ENCODE assay signal across 22 cellular contexts in genomic region chrX:107726809-107727534, GRCh38. TPM values are rescaled to one million over a fixed set of nuclear protein-coding genes. Genes with fewer than 3 reads are reported as not detected.
DNase-seq lines count a peak whose midpoint lies in the region; ATAC-seq, FAIRE-seq and TF ChIP-seq lines count a peak whose summit lies in the region.
"Had no signal": no experiment of that assay in that cellular context is flagged by ENCODE, and none has a peak within 500 bp of the region (broad histone marks: within the 10 kb centered on the region; RNA-seq: fewer than 3 reads in every experiment).

No MANE protein-coding gene starts in this region.

- ATAC-seq in right lobe of liver = peak; percentile 54 to 69 (median 59)
- ATAC-seq: activated CD8-positive, alpha-beta T cell treated with anti-CD3 and anti-CD28 coated beads for 36 hours had no signal

- H3K4me1 ChIP-seq in astrocyte (ENCODE audit: insufficient read depth, low read length) = peaks cover 6% of the 10 kb centered on the region
- peaks cover 0 to 57% (median 15%) of the 10 kb centered on the region in 4 donors for H3K4me1 ChIP-seq in right lobe of liver
- H3K4me1 ChIP-seq in uterus = peaks cover 4% of the 10 kb centered on the region in 2 donors
- H3K4me1 ChIP-seq in CD4-positive, alpha-beta memory T cell (ENCODE audit: insufficient read depth, low read length) = no peaks in the 10 kb centered on the region

- peaks cover under 1% of the 10 kb centered on the region for H3K27me3 Mint-ChIP-seq in astrocyte (ENCODE audit: low read depth, unreplicated experiment)
- no peaks in the 10 kb centered on the region for H3K27me3 Mint-ChIP-seq in CD4-positive, alpha-beta memory T cell
- H3K27me3 Mint-ChIP-seq: activated CD8-positive, alpha-beta T cell treated with anti-CD3 and anti-CD28 coated beads for 36 hours had no signal

- DNase-seq in NCI-H748 (lab: John Stamatoyannopoulos, UW; ENCODE audit: unreplicated experiment) (peak; percentile 45), NCI-H748 treated with DMSO at 0.1 percent for 48 hours (lab: John Stamatoyannopoulos, UW) (no peak), astrocyte (ENCODE audit: low read depth) (no peak), right lobe of liver (no peak), uterus (no peak), epidermal melanocyte (ENCODE audit: insufficient read length, low spot score) (no peak), GM10266 (ENCODE audit: extremely low spot score) (no peak)
- no peak for DNase-seq in CD4-positive, alpha-beta memory T cell
- DNase-seq: activated CD8-positive, alpha-beta T cell treated with anti-CD3 and anti-CD28 coated beads for 36 hours; COR-L47; endodermal cell; foreskin melanocyte; GDM1; KG1; mesendoderm; NCI-H1417; NCI-H226; stimulated activated CD4-positive, alpha-beta T cell treated with anti-CD3 and anti-CD28 coated beads, Interleukin-4, amount 100 ng/mL, for 24 hours; WERI-Rb-1 had no signal

- FAIRE-seq in astrocyte (lab: Jason Lieb, UNC) = peak; percentile 89

- H3K4me2 ChIP-seq in astrocyte (ENCODE audit: low read length) = no peak overlapping the region

- CTCF ChIA-PET in CD4-positive, alpha-beta memory T cell (lab: Charles Lee; ENCODE audit: partially characterized antibody) = interaction anchor here (2.2 to 2.3 kb wide), 2 partner anchors 54 to 67 kb away, joined by 6 to 8 read pairs; no protein-coding TSS in a partner anchor

- H2AFZ ChIP-seq in astrocyte (ENCODE audit: low read depth, low read length) = no peak overlapping the region

- H3K9ac ChIP-seq in astrocyte (ENCODE audit: low read length) = no peak overlapping the region

- WGBS in right lobe of liver (ENCODE audit: insufficient coverage, low coverage, low lambda C conversion rate, missing lambda C conversion rate) = 21% methylated on average over 6 of the region's 9 CpGs

- intact Hi-C loops in right lobe of liver (cut with DNase I) = no loop called here
- intact Hi-C loops in uterus (cut with DNase I; ENCODE audit: low total_unique reads) = no loop called here
- intact Hi-C loops in CD4-positive, alpha-beta memory T cell (cut with micrococcal nuclease) = no loop called here

- no peak for TF ChIP-seq CTCF in astrocyte (IDR thresholded peaks at IDR 0.05; ENCODE audit: insufficient read depth, low read depth, low read length)
- no peak for TF ChIP-seq CTCF in right lobe of liver (IDR thresholded peaks at IDR 0.05)
- TF ChIP-seq CTCF in uterus (IDR thresholded peaks at IDR 0.05) = no peak
- no peak for TF ChIP-seq CTCF in GM10266 (IDR thresholded peaks at IDR 0.05; ENCODE audit: control insufficient read depth, insufficient read depth, low read depth, missing control alignments)

- H3K4me3 ChIP-seq in astrocyte (ENCODE audit: insufficient read depth, low read depth, low read length) (no peak overlapping the region), right lobe of liver (no peak overlapping the region), uterus (no peak overlapping the region)
- no peak overlapping the region for H3K4me3 ChIP-seq in CD4-positive, alpha-beta memory T cell (ENCODE audit: low read length in 2 of 2)
- H3K4me3 ChIP-seq: thoracic aorta had no signal

- H3K36me3 Mint-ChIP-seq in astrocyte (ENCODE audit: low read depth, unreplicated experiment) = no peaks in the 10 kb centered on the region
- no peaks in the 10 kb centered on the region for H3K36me3 Mint-ChIP-seq in CD4-positive, alpha-beta memory T cell

- H3K36me3 ChIP-seq in astrocyte (ENCODE audit: insufficient read depth, low read length) = no peaks in the 10 kb centered on the region
- H3K36me3 ChIP-seq in right lobe of liver = no peaks in the 10 kb centered on the region
- no peaks in the 10 kb centered on the region for H3K36me3 ChIP-seq in uterus
- H3K36me3 ChIP-seq in CD4-positive, alpha-beta memory T cell (ENCODE audit: insufficient read depth, low read length) = no peaks in the 10 kb centered on the region
- H3K36me3 ChIP-seq: thoracic aorta, WERI-Rb-1 had no signal

- H4K20me1 ChIP-seq in astrocyte (ENCODE audit: insufficient read depth, low read length) = no peaks in the 10 kb centered on the region

- H3K27me3 ChIP-seq in astrocyte (ENCODE audit: insufficient read depth, low read length) (no peaks in the 10 kb centered on the region), right lobe of liver (no peaks in the 10 kb centered on the region), uterus (no peaks in the 10 kb centered on the region)
- no peaks in the 10 kb centered on the region for H3K27me3 ChIP-seq in CD4-positive, alpha-beta memory T cell (ENCODE audit: insufficient read depth, low read length)

- no peaks in the 10 kb centered on the region for H3K9me3 ChIP-seq in astrocyte (ENCODE audit: insufficient read depth, low read depth, low read length)
- H3K9me3 ChIP-seq in right lobe of liver = no peaks in the 10 kb centered on the region
- H3K9me3 ChIP-seq in uterus = no peaks in the 10 kb centered on the region
- H3K9me3 ChIP-seq in CD4-positive, alpha-beta memory T cell (ENCODE audit: control insufficient read depth in 1 of 2, low read length in 2 of 2) = no peaks in the 10 kb centered on the region
- H3K9me3 ChIP-seq: thoracic aorta had no signal

- no peak for TF ChIP-seq POLR2A in right lobe of liver (IDR thresholded peaks at IDR 0.05)
- no peak for TF ChIP-seq POLR2A in uterus (IDR thresholded peaks at IDR 0.05)

- no peaks in the 10 kb centered on the region for H3K79me2 ChIP-seq in astrocyte (ENCODE audit: insufficient read depth, low read length)

- no peak overlapping the region for H3K4me3 Mint-ChIP-seq in astrocyte (ENCODE audit: unreplicated experiment)
- no peak overlapping the region for H3K4me3 Mint-ChIP-seq in CD4-positive, alpha-beta memory T cell
- H3K4me3 Mint-ChIP-seq: activated CD8-positive, alpha-beta T cell treated with anti-CD3 and anti-CD28 coated beads for 36 hours; endodermal cell had no signal

- POLR2A ChIA-PET in CD4-positive, alpha-beta memory T cell (lab: Charles Lee; ENCODE audit: partially characterized antibody) = interaction anchor here (1.2 to 1.4 kb wide), 3 partner anchors 10 to 53 kb away, joined by 3 to 6 read pairs (median 5); no protein-coding TSS in a partner anchor

- H3K27ac Mint-ChIP-seq in astrocyte (ENCODE audit: unreplicated experiment) = no peak overlapping the region
- H3K27ac Mint-ChIP-seq in CD4-positive, alpha-beta memory T cell = no peak overlapping the region
- H3K27ac Mint-ChIP-seq: activated CD8-positive, alpha-beta T cell treated with anti-CD3 and anti-CD28 coated beads for 36 hours; endodermal cell had no signal

- H3K27ac ChIP-seq in astrocyte (ENCODE audit: low read depth, low read length) = no peak overlapping the region
- H3K27ac ChIP-seq in right lobe of liver = peak overlapping the region in 2 of 3 donors; percentile 66 to 76
- H3K27ac ChIP-seq in uterus = peak overlapping the region; percentile 23 to 74
- H3K27ac ChIP-seq in CD4-positive, alpha-beta memory T cell (ENCODE audit: low read depth, low read length) = no peak overlapping the region
- H3K27ac ChIP-seq: WERI-Rb-1 had no signal

- H3K4me1 Mint-ChIP-seq in astrocyte (ENCODE audit: low read depth, unreplicated experiment) = peaks cover 24% of the 10 kb centered on the region
- H3K4me1 Mint-ChIP-seq in CD4-positive, alpha-beta memory T cell = peaks cover 0 to 2% (median under 1%) of the 10 kb centered on the region in 4 donors

- no peaks in the 10 kb centered on the region for H3K9me3 Mint-ChIP-seq in astrocyte (ENCODE audit: unreplicated experiment)
- H3K9me3 Mint-ChIP-seq in CD4-positive, alpha-beta memory T cell = no peaks in the 10 kb centered on the region
- H3K9me3 Mint-ChIP-seq: activated CD8-positive, alpha-beta T cell treated with anti-CD3 and anti-CD28 coated beads for 36 hours had no signal

RNA-seq across cellular contexts. Expression of gene TSC22D3, which starts 48.6 kb away (rescaled TPM):
- total RNA-seq in astrocyte = 30.7 and 35.4 TPM in 2 replicates
- 100 to 1,000 TPM in 2 of 6 experiments, 10 to 100 TPM in 3, 1 to 10 TPM in 1; 7.4 to 118 (median 60.3) TPM for total RNA-seq in right lobe of liver
- total RNA-seq in uterus = 100 to 1,000 TPM; 101 to 786 (median 475) TPM
- total RNA-seq in CD4-positive, alpha-beta memory T cell = 100 to 1,000 TPM; 195 to 202 TPM
- 1,000 to 10,000 TPM in 1 of 2 donors, 100 to 1,000 TPM in 1; 760 to 1,424 TPM for polyA plus RNA-seq in CD4-positive, alpha-beta memory T cell

RNA-seq across cellular contexts. Expression of gene NCBP2L, which starts 50.6 kb away (rescaled TPM):
- total RNA-seq in astrocyte = not detected in 2 replicates
- not detected for total RNA-seq in right lobe of liver
- total RNA-seq in uterus = not detected
- not detected for total RNA-seq in CD4-positive, alpha-beta memory T cell
- not detected for polyA plus RNA-seq in CD4-positive, alpha-beta memory T cell
- total RNA-seq: activated CD8-positive, alpha-beta T cell treated with anti-CD3 and anti-CD28 coated beads for 36 hours; cardiac septum; endodermal cell; thoracic aorta had no signal
- polyA plus RNA-seq: AG04450 had no signal

Comparison
In these comparisons a context has a peak if more than half of its experiments do, and no peak if none do; other contexts are left out.
1. H3K27ac ChIP-seq: peak in right lobe of liver (2 of 3) and uterus (2 of 2); none in astrocyte (single experiment) and CD4-positive, alpha-beta memory T cell (single experiment).